Comparison of ENCODE assay signal across 1 cellular context in the genomic region with DNA sequence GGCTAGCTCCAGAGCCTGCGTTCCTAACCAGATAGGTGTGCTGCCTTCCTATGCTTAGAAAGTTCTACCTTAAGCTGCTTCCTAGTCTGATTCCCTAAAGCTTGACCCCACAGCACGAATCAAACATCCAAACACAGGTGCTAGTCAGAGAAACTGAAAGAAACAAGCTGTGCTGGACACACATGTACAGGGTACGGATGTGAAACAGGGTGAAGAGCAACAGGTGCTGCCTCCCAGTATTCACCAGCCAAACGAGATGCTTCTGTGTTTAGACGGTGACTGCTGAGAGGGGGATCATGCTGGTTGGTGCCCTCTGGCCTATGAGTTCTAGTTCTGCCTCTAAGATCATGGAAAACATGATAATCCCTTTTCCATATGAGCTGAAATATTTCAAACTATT.
TF ChIP-seq lines count a peak whose summit lies in the region.

No MANE protein-coding gene starts in this region.

TF ChIP-seq in WTC11, 78 proteins besides CTCF, POLR2A, EP300 and RAD21 (continued from another document):
- TF ChIP-seq, protein P1, sequence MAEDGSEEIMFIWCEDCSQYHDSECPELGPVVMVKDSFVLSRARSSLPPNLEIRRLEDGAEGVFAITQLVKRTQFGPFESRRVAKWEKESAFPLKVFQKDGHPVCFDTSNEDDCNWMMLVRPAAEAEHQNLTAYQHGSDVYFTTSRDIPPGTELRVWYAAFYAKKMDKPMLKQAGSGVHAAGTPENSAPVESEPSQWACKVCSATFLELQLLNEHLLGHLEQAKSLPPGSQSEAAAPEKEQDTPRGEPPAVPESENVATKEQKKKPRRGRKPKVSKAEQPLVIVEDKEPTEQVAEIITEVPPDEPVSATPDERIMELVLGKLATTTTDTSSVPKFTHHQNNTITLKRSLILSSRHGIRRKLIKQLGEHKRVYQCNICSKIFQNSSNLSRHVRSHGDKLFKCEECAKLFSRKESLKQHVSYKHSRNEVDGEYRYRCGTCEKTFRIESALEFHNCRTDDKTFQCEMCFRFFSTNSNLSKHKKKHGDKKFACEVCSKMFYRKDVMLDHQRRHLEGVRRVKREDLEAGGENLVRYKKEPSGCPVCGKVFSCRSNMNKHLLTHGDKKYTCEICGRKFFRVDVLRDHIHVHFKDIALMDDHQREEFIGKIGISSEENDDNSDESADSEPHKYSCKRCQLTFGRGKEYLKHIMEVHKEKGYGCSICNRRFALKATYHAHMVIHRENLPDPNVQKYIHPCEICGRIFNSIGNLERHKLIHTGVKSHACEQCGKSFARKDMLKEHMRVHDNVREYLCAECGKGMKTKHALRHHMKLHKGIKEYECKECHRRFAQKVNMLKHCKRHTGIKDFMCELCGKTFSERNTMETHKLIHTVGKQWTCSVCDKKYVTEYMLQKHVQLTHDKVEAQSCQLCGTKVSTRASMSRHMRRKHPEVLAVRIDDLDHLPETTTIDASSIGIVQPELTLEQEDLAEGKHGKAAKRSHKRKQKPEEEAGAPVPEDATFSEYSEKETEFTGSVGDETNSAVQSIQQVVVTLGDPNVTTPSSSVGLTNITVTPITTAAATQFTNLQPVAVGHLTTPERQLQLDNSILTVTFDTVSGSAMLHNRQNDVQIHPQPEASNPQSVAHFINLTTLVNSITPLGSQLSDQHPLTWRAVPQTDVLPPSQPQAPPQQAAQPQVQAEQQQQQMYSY (CRISPR knock-in tag; IDR thresholded peaks at IDR 0.05): no peak
- TF ChIP-seq MXD4 (CRISPR knock-in tag; IDR thresholded peaks at IDR 0.05; ENCODE audit: borderline replicate concordance): no peak
- TF ChIP-seq, protein P2, sequence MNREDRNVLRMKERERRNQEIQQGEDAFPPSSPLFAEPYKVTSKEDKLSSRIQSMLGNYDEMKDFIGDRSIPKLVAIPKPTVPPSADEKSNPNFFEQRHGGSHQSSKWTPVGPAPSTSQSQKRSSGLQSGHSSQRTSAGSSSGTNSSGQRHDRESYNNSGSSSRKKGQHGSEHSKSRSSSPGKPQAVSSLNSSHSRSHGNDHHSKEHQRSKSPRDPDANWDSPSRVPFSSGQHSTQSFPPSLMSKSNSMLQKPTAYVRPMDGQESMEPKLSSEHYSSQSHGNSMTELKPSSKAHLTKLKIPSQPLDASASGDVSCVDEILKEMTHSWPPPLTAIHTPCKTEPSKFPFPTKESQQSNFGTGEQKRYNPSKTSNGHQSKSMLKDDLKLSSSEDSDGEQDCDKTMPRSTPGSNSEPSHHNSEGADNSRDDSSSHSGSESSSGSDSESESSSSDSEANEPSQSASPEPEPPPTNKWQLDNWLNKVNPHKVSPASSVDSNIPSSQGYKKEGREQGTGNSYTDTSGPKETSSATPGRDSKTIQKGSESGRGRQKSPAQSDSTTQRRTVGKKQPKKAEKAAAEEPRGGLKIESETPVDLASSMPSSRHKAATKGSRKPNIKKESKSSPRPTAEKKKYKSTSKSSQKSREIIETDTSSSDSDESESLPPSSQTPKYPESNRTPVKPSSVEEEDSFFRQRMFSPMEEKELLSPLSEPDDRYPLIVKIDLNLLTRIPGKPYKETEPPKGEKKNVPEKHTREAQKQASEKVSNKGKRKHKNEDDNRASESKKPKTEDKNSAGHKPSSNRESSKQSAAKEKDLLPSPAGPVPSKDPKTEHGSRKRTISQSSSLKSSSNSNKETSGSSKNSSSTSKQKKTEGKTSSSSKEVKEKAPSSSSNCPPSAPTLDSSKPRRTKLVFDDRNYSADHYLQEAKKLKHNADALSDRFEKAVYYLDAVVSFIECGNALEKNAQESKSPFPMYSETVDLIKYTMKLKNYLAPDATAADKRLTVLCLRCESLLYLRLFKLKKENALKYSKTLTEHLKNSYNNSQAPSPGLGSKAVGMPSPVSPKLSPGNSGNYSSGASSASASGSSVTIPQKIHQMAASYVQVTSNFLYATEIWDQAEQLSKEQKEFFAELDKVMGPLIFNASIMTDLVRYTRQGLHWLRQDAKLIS (CRISPR knock-in tag; IDR thresholded peaks at IDR 0.05; ENCODE audit: borderline replicate concordance): no peak
